ENCODE assay signal across 10 cellular contexts in genomic region chr12:123094349-123095073, GRCh38. TPM values are rescaled to one million over a fixed set of nuclear protein-coding genes. Genes with fewer than 3 reads are reported as not detected.
DNase-seq lines count a peak whose midpoint lies in the region; ATAC-seq and TF ChIP-seq lines count a peak whose summit lies in the region.
"Had no signal": no experiment of that assay in that cellular context is flagged by ENCODE, and none has a peak within 500 bp of the region (broad histone marks: within the 10 kb centered on the region; RNA-seq: fewer than 3 reads in every experiment).

No MANE protein-coding gene starts in this region.

- no peak overlapping the region for H3K4me3 Mint-ChIP-seq in stimulated activated memory B cell treated with anti-CD40 and anti-IgM and Interleukin-4, amounts not matched to agents 10 μg/mL and 1 μg/mL and 100 μg/mL, for 72 hours
- H3K4me3 Mint-ChIP-seq: central memory CD8-positive, alpha-beta T cell; IgD-negative memory B cell had no signal

- peak overlapping the region; percentile 64 for H3K4me2 ChIP-seq in HCT116 (ENCODE audit: low read length)

- 34 to 40% (median 39%) methylated on average over 10 to 18 of the region's 18 CpGs for WGBS in adrenal gland, 4 donors

- H3K27me3 ChIP-seq in HCT116 (ENCODE audit: insufficient read depth, low read length) (no peaks in the 10 kb centered on the region), adrenal gland (no peaks in the 10 kb centered on the region)

- no TSS peak for BruUV-seq in HCT116 (replicated peaks; lab: Mats Ljungman, UMichigan)

- H3K4me1 ChIP-seq in HCT116 (ENCODE audit: control insufficient read depth in 1 of 2, insufficient read depth in 2 of 2, low read length in 2 of 2) (peaks cover 35 to 47% of the 10 kb centered on the region in 2 experiments), adrenal gland (replicated peaks in 1 of 2) (peaks cover 27 to 56% of the 10 kb centered on the region in 2 donors)

- ATAC-seq in HCT116, result peak; percentile 70
- peak; percentile 15 for ATAC-seq in left ventricle myocardium superior
- ATAC-seq in stimulated activated memory B cell treated with anti-CD40 and anti-IgM and Interleukin-4, amounts not matched to agents 10 μg/mL and 1 μg/mL and 100 μg/mL, for 72 hours, result no peak
- ATAC-seq in HG02642 (IDR thresholded peaks at IDR 0.05; ENCODE audit: poor library complexity, unreplicated experiment), result no peak
- no peak for ATAC-seq in GM21423 (IDR thresholded peaks at IDR 0.05; ENCODE audit: unreplicated experiment)
- no peak for ATAC-seq in GM18858 (IDR thresholded peaks at IDR 0.05; ENCODE audit: unreplicated experiment)

- CTCF ChIA-PET in HCT116 (lab: Charles Lee), result no interaction called here

- POLR2A ChIA-PET in HCT116 (lab: Charles Lee), result no interaction called here

- H3K36me3 ChIP-seq in HCT116 (ENCODE audit: control insufficient read depth in 1 of 2, insufficient read depth in 2 of 2, low read length in 2 of 2), result no peaks in the 10 kb centered on the region
- H3K36me3 ChIP-seq in adrenal gland (replicated peaks in 1 of 2), result no peaks in the 10 kb centered on the region

- no peaks in the 10 kb centered on the region for H3K9me3 Mint-ChIP-seq in stimulated activated memory B cell treated with anti-CD40 and anti-IgM and Interleukin-4, amounts not matched to agents 10 μg/mL and 1 μg/mL and 100 μg/mL, for 72 hours
- H3K9me3 Mint-ChIP-seq: central memory CD8-positive, alpha-beta T cell; IgD-negative memory B cell had no signal

- peak overlapping the region; percentile 37; the same call in 1 of the 2 replicates for H3K9ac ChIP-seq in HCT116 (ENCODE audit: low read length)

- peak overlapping the region; percentile 18 for H3K27ac Mint-ChIP-seq in stimulated activated memory B cell treated with anti-CD40 and anti-IgM and Interleukin-4, amounts not matched to agents 10 μg/mL and 1 μg/mL and 100 μg/mL, for 72 hours

- H3K27me3 Mint-ChIP-seq in stimulated activated memory B cell treated with anti-CD40 and anti-IgM and Interleukin-4, amounts not matched to agents 10 μg/mL and 1 μg/mL and 100 μg/mL, for 72 hours, result no peaks in the 10 kb centered on the region
- H3K27me3 Mint-ChIP-seq: central memory CD8-positive, alpha-beta T cell had no signal

- TF ChIP-seq POLR2A in HCT116 (IDR thresholded peaks at IDR 0.05; ENCODE audit: borderline replicate concordance, extremely low read depth, insufficient read depth, insufficient read length), result no peak
- TF ChIP-seq POLR2A in adrenal gland (IDR thresholded peaks at IDR 0.05), result no peak

- no peak for TF ChIP-seq CTCF in HCT116 (IDR thresholded peaks at IDR 0.05 in 2 of 3, conservative IDR thresholded peaks at IDR 0.05 in 1 of 3; ENCODE audit: borderline replicate concordance in 1 of 3, insufficient read depth in 1 of 3, low read depth in 2 of 3, low read length in 2 of 3)
- no peak for TF ChIP-seq CTCF in adrenal gland (IDR thresholded peaks at IDR 0.05)

- H3K9me2 ChIP-seq in HCT116 (ENCODE audit: insufficient read depth), result no peaks in the 10 kb centered on the region

- no peak for TF ChIP-seq RAD21 in HCT116 (IDR thresholded peaks at IDR 0.05; ENCODE audit: low read depth)

- H2AFZ ChIP-seq in HCT116 (ENCODE audit: low read depth, low read length, poor library complexity, severe bottlenecking), result no peak overlapping the region

- H3K79me2 ChIP-seq in HCT116 (ENCODE audit: insufficient read depth, low read length), result no peaks in the 10 kb centered on the region; the same call in 1 of the 2 replicates

- peak overlapping the region; percentile 42 for H3K27ac ChIP-seq in HCT116 (ENCODE audit: low read depth, low read length)
- peak overlapping the region; percentile 36 to 88 (median 84) for H3K27ac ChIP-seq in adrenal gland

- H3K4me3 ChIP-seq in HCT116 (replicated peaks in 1 of 2; ENCODE audit: low read depth in 1 of 2, low read length in 2 of 2) (0 out of 4 replicates have a peak overlapping the region, but pooled peaks of 1 of the 2 experiments have one; percentile 6), adrenal gland (no peak overlapping the region)

- RAD21 ChIA-PET in HCT116 (lab: Charles Lee; ENCODE audit: low non-redundant PET in 1 of 2, low total read pairs in 2 of 2, uncharacterized antibody in 2 of 2, unreplicated experiment in 2 of 2), result no interaction called here

- H3K9me3 ChIP-seq in HCT116 (ENCODE audit: control insufficient read depth in 1 of 2, insufficient read depth in 1 of 2, low read depth in 1 of 2, low read length in 2 of 2) (no peaks in the 10 kb centered on the region; a peak in 1 of 4 replicates), adrenal gland (replicated peaks in 1 of 3) (no peaks in the 10 kb centered on the region)

- intact Hi-C loops in HCT116 (cut with micrococcal nuclease), result no loop called here
- intact Hi-C loops in adrenal gland (cut with DNase I), result no loop called here
- intact Hi-C loops in left ventricle myocardium superior (cut with micrococcal nuclease), result no loop called here

- DNase-seq in HCT116 (ENCODE audit: low read depth, low spot score), result peak; percentile 49
- DNase-seq in adrenal gland, result peak in 6 of 7 donors; percentile 70 to 81 (median 74)
- DNase-seq in left ventricle myocardium superior, result peak; percentile 62
- DNase-seq in activated CD8-positive, alpha-beta memory T cell treated with anti-CD3 and anti-CD28 coated beads, Interleukin-2, amount 50 U/mL, for 4 hours, result no peak

- peaks cover 46% of the 10 kb centered on the region for H3K4me1 Mint-ChIP-seq in stimulated activated memory B cell treated with anti-CD40 and anti-IgM and Interleukin-4, amounts not matched to agents 10 μg/mL and 1 μg/mL and 100 μg/mL, for 72 hours

- no peaks in the 10 kb centered on the region for H4K20me1 ChIP-seq in HCT116 (ENCODE audit: insufficient read depth)

- H3K36me3 Mint-ChIP-seq in stimulated activated memory B cell treated with anti-CD40 and anti-IgM and Interleukin-4, amounts not matched to agents 10 μg/mL and 1 μg/mL and 100 μg/mL, for 72 hours, result no peaks in the 10 kb centered on the region
- H3K36me3 Mint-ChIP-seq: IgD-negative memory B cell had no signal

TF ChIP-seq in HCT116, 20 proteins besides CTCF, POLR2A, EP300 and RAD21 (continues in another document):
- TF ChIP-seq ZNF274 (IDR thresholded peaks at IDR 0.05; ENCODE audit: low read depth, low read length), result no peak
- TF ChIP-seq SP1 (IDR thresholded peaks at IDR 0.05; ENCODE audit: low read depth), result 0 out of 2 replicates have a peak, but pooled peaks have one; percentile 24
- no peak for TF ChIP-seq ZBTB33 (IDR thresholded peaks at IDR 0.05; ENCODE audit: extremely low read depth, insufficient replicate concordance, low read length)
- TF ChIP-seq SIN3A (IDR thresholded peaks at IDR 0.05; ENCODE audit: low read depth), result no peak
- no peak; the same call in 1 of the 2 replicates for TF ChIP-seq CBX3 (IDR thresholded peaks at IDR 0.05; ENCODE audit: low read depth)
- peak; percentile 60 for TF ChIP-seq JUND (IDR thresholded peaks at IDR 0.05)
- no peak for TF ChIP-seq EZH2phosphoT487 (IDR thresholded peaks at IDR 0.05; ENCODE audit: borderline replicate concordance)
- no peak for TF ChIP-seq ELF1 (IDR thresholded peaks at IDR 0.05; ENCODE audit: borderline replicate concordance, low read depth)
- TF ChIP-seq EZH2 (IDR thresholded peaks at IDR 0.05), result no peak
- no peak for TF ChIP-seq YY1 (IDR thresholded peaks at IDR 0.05; ENCODE audit: extremely low read depth, insufficient replicate concordance, low read depth, low read length)
- TF ChIP-seq EGR1 (IDR thresholded peaks at IDR 0.05; ENCODE audit: low read depth), result no peak
- no peak for TF ChIP-seq ATF3 (IDR thresholded peaks at IDR 0.05)
- no peak for TF ChIP-seq CEBPB (IDR thresholded peaks at IDR 0.05; ENCODE audit: low read depth)
- peak; percentile 50 for TF ChIP-seq TCF7L2 (IDR thresholded peaks at IDR 0.05; ENCODE audit: borderline replicate concordance, extremely low read depth, insufficient read depth, insufficient read length)
- TF ChIP-seq ZFX (IDR thresholded peaks at IDR 0.05), result no peak
- TF ChIP-seq FOSL1 (IDR thresholded peaks at IDR 0.05; ENCODE audit: low read depth), result peak; percentile 74

RNA-seq across cellular contexts. Expression of gene PITPNM2, which starts 56.4 kb away (rescaled TPM):
- total RNA-seq in HCT116 (2021; ENCODE audit: unreplicated experiment), result 15.2 TPM
- polyA plus RNA-seq in HCT116 (2012), result 8.9 and 13.6 TPM in 2 replicates
- 10 to 100 TPM; 15.5 to 57.4 (median 28.4) TPM for total RNA-seq in adrenal gland
- polyA plus RNA-seq in adrenal gland, result 10 to 100 TPM; 13.2 to 33.9 (median 18.3) TPM
- total RNA-seq in left ventricle myocardium superior, result 20.8 TPM

Comparison
In these comparisons a context has a peak if more than half of its experiments do, and no peak if none do; other contexts are left out.
1. ATAC-seq: peak in HCT116 (single experiment) and left ventricle myocardium superior (single experiment); none in stimulated activated memory B cell treated with anti-CD40 and anti-IgM and Interleukin-4, amounts not matched to agents 10 μg/mL and 1 μg/mL and 100 μg/mL, for 72 hours (single experiment), HG02642 (single experiment), GM21423 (single experiment) and GM18858 (single experiment).